19 cellular contexts compared by ENCODE assay signal in genomic region chr17:61723183-61723582, GRCh38.
"Had no signal": no experiment of that assay in that cellular context is flagged by ENCODE, and none has a peak within 500 bp of the region (broad histone marks: within the 10 kb centered on the region; RNA-seq: fewer than 3 reads in every experiment).

No MANE protein-coding gene starts in this region.

- FAIRE-seq: kidney had no signal

- H3K9me3 ChIP-seq: gastrocnemius medialis, thoracic aorta, transverse colon had no signal

- ATAC-seq: effector memory CD8-positive, alpha-beta T cell; gastrocnemius medialis; left cardiac atrium; lower lobe of right lung; natural killer cell had no signal

- H3K27me3 ChIP-seq: esophagus muscularis mucosa, gastrocnemius medialis, sigmoid colon, stomach, transverse colon had no signal

- DNase-seq: effector memory CD8-positive, alpha-beta T cell; gastrocnemius medialis; glutamatergic neuron; immature natural killer cell; kidney; left cardiac atrium; left ventricle myocardium inferior; lower lobe of right lung; natural killer cell; posterior cingulate gyrus; sigmoid colon; stimulated activated naive CD4-positive, alpha-beta T cell; stomach; substantia nigra; transverse colon had no signal

- H3K27ac ChIP-seq: epithelial cell of prostate, esophagus muscularis mucosa, gastrocnemius medialis, left ventricle myocardium inferior, lower lobe of right lung, sigmoid colon, skin epidermis, stomach, thoracic aorta, transverse colon had no signal

- H3K4me1 ChIP-seq: esophagus muscularis mucosa, gastrocnemius medialis, left ventricle myocardium inferior, lower lobe of right lung, sigmoid colon, stomach, transverse colon had no signal

- H3K4me3 ChIP-seq: esophagus muscularis mucosa, gastrocnemius medialis, left ventricle myocardium inferior, lower lobe of right lung, sigmoid colon, skin epidermis, stomach, thoracic aorta, transverse colon had no signal

- H3K36me3 ChIP-seq: esophagus muscularis mucosa, gastrocnemius medialis, left ventricle myocardium inferior, lower lobe of right lung, sigmoid colon, stomach, thoracic aorta, transverse colon had no signal
